ENCODE assay signal across 18 cellular contexts in genomic region chr22:39417641-39418040, GRCh38. TPM values are rescaled to one million over a fixed set of nuclear protein-coding genes. Genes with fewer than 3 reads are reported as not detected.
A peak's percentile ranks its signal among the peaks of the same experiment; 100 is the strongest.
DNase-seq lines count a peak whose midpoint lies in the region; ATAC-seq, FAIRE-seq and TF ChIP-seq lines count a peak whose summit lies in the region.
"Had no signal": no experiment of that assay in that cellular context is flagged by ENCODE, and none has a peak within 500 bp of the region (broad histone marks: within the 10 kb centered on the region; RNA-seq: fewer than 3 reads in every experiment).

No MANE protein-coding gene starts in this region.

- FAIRE-seq in kidney (lab: Jason Lieb, UNC): no peak
- FAIRE-seq: A204.1, G401.6, GM12891, GM19239 had no signal

- H3K9ac ChIP-seq in BLaER1 treated with 17β-estradiol and CSF1 and Interleukin-3, amounts not matched to agents 10 nM and 100 nM: peak overlapping the region in 2 of 11 experiments; percentile 33 to 51; a peak in 3 of 22 replicates
- H3K9ac ChIP-seq in MM.1S (ENCODE audit: low read length) (no peak overlapping the region), kidney (ENCODE audit: low read length in 2 of 2) (no peak overlapping the region)
- H3K9ac ChIP-seq: GM23248 had no signal

- H2AFZ ChIP-seq in MM.1S (ENCODE audit: low read length): no peak overlapping the region
- H2AFZ ChIP-seq: GM23248 had no signal

- H3K79me2 ChIP-seq in MM.1S (ENCODE audit: low read length): peaks cover 33% of the 10 kb centered on the region

- DNase-seq in MM.1S (no peak), kidney (peak; percentile 46), ACHN (no peak)
- DNase-seq: AML-193; CD8-positive, alpha-beta T cell; DMS 273 treated with DMSO at 0.1 percent for 48 hours; DMS53; DND-41; GM23248 had no signal

- H4K20me1 ChIP-seq in BLaER1 treated with 17β-estradiol and CSF1 and Interleukin-3, amounts not matched to agents 10 nM and 100 nM: peaks cover 0 to 11% (median 0%) of the 10 kb centered on the region in 11 experiments; a peak in 2 of 22 replicates
- H4K20me1 ChIP-seq in MM.1S (ENCODE audit: insufficient read depth, low read length): no peaks in the 10 kb centered on the region

- in situ Hi-C loops in ACHN (cut with HindIII; ENCODE audit: low pct_ligation_motif_present, low pct_unique_long_range_greater_than_20kb, low sequenced_read_pairs): no loop called here

- no peaks in the 10 kb centered on the region for H3K27me3 Mint-ChIP-seq in activated T-helper 17 cell treated with anti-CD3 and anti-CD28 coated beads, Interleukin-2, amount 50 U/mL, for 72 hours

- no peak overlapping the region for H3K4me3 ChIP-seq in BLaER1 treated with 17β-estradiol and CSF1 and Interleukin-3, amounts not matched to agents 10 nM and 100 nM
- H3K4me3 ChIP-seq in MM.1S (ENCODE audit: low read length): no peak overlapping the region
- H3K4me3 ChIP-seq in kidney (ENCODE audit: low read length in 2 of 2): no peak overlapping the region
- no peak overlapping the region for H3K4me3 ChIP-seq in gastroesophageal sphincter
- H3K4me3 ChIP-seq: GM23248, HAP-1 had no signal

- no peak overlapping the region for H3K27ac Mint-ChIP-seq in activated T-helper 17 cell treated with anti-CD3 and anti-CD28 coated beads, Interleukin-2, amount 50 U/mL, for 72 hours
- H3K27ac Mint-ChIP-seq: CD8-positive, alpha-beta T cell had no signal

- intact Hi-C loops in kidney (cut with DNase I): no loop called here

- no peak for ATAC-seq in activated T-helper 17 cell treated with anti-CD3 and anti-CD28 coated beads, Interleukin-2, amount 50 U/mL, for 72 hours (replicated peaks)
- no peak for ATAC-seq in gastroesophageal sphincter
- ATAC-seq: CD8-positive, alpha-beta T cell had no signal

- peaks cover 65 to 79% (median 72%) of the 10 kb centered on the region in 11 experiments for H3K36me3 ChIP-seq in BLaER1 treated with 17β-estradiol and CSF1 and Interleukin-3, amounts not matched to agents 10 nM and 100 nM
- peaks cover 12% of the 10 kb centered on the region; the same call in 1 of the 2 replicates for H3K36me3 ChIP-seq in MM.1S (replicated peaks; ENCODE audit: insufficient read depth, low read length)
- H3K36me3 ChIP-seq in kidney (ENCODE audit: control insufficient read depth in 1 of 2, insufficient read depth in 2 of 2, low read length in 2 of 2): peaks cover 43 to 48% of the 10 kb centered on the region in 2 donors
- H3K36me3 ChIP-seq in gastroesophageal sphincter: peaks cover 0 to 80% of the 10 kb centered on the region in 2 donors

- TF ChIP-seq CTCF in MM.1S (IDR thresholded peaks at IDR 0.05; ENCODE audit: low read length) (no peak), kidney (IDR thresholded peaks at IDR 0.05; ENCODE audit: borderline replicate concordance, extremely low read depth, insufficient read depth) (no peak), gastroesophageal sphincter (IDR thresholded peaks at IDR 0.05) (no peak)

- no peaks in the 10 kb centered on the region for H3K9me3 ChIP-seq in BLaER1 treated with 17β-estradiol and CSF1 and Interleukin-3, amounts not matched to agents 10 nM and 100 nM (replicated peaks in 1 of 11)
- H3K9me3 ChIP-seq in MM.1S (replicated peaks; ENCODE audit: insufficient read depth, low read length) (no peaks in the 10 kb centered on the region), kidney (ENCODE audit: control insufficient read depth in 1 of 2, low read length in 2 of 2) (no peaks in the 10 kb centered on the region), gastroesophageal sphincter (no peaks in the 10 kb centered on the region)
- H3K9me3 ChIP-seq: HAP-1 had no signal

- no peak for TF ChIP-seq EP300 in gastroesophageal sphincter (IDR thresholded peaks at IDR 0.05)

- H3K27ac ChIP-seq in BLaER1 treated with 17β-estradiol and CSF1 and Interleukin-3, amounts not matched to agents 10 nM and 100 nM: peak overlapping the region in 8 of 11 experiments; percentile 21 to 99 (median 66); a peak in 14 of 22 replicates
- peak overlapping the region; percentile 32; the same call in 1 of the 2 replicates for H3K27ac ChIP-seq in MM.1S (ENCODE audit: low read length)
- H3K27ac ChIP-seq in kidney (ENCODE audit: low read depth in 2 of 2, low read length in 2 of 2): no peak overlapping the region
- no peak overlapping the region for H3K27ac ChIP-seq in gastroesophageal sphincter
- H3K27ac ChIP-seq: GM23248, HL-60 had no signal

- no peaks in the 10 kb centered on the region for H3K9me2 ChIP-seq in MM.1S (replicated peaks; ENCODE audit: insufficient read depth, low read length)

- no peak overlapping the region for H3K4me3 Mint-ChIP-seq in activated T-helper 17 cell treated with anti-CD3 and anti-CD28 coated beads, Interleukin-2, amount 50 U/mL, for 72 hours
- H3K4me3 Mint-ChIP-seq: CD8-positive, alpha-beta T cell had no signal

- H3F3A ChIP-seq in MM.1S (ENCODE audit: insufficient read depth, low read length): no peaks in the 10 kb centered on the region

- H3K9me3 Mint-ChIP-seq in activated T-helper 17 cell treated with anti-CD3 and anti-CD28 coated beads, Interleukin-2, amount 50 U/mL, for 72 hours: no peaks in the 10 kb centered on the region
- H3K9me3 Mint-ChIP-seq: CD8-positive, alpha-beta T cell had no signal

- no peaks in the 10 kb centered on the region for H3K27me3 ChIP-seq in BLaER1 treated with 17β-estradiol and CSF1 and Interleukin-3, amounts not matched to agents 10 nM and 100 nM
- H3K27me3 ChIP-seq in MM.1S (replicated peaks; ENCODE audit: insufficient read depth, low read length): no peaks in the 10 kb centered on the region
- no peaks in the 10 kb centered on the region for H3K27me3 ChIP-seq in gastroesophageal sphincter

- no peak for TF ChIP-seq POLR2A in gastroesophageal sphincter (IDR thresholded peaks at IDR 0.05)

- WGBS in gastroesophageal sphincter (ENCODE audit: low coverage in 1 of 2), 2 donors: 83 to 100% methylated on average over 1 to 12 of the region's 12 CpGs

- H3K4me2 ChIP-seq in BLaER1 treated with 17β-estradiol and CSF1 and Interleukin-3, amounts not matched to agents 10 nM and 100 nM: peak overlapping the region in 8 of 11 experiments; percentile 38 to 79 (median 68); a peak in 12 of 22 replicates
- peak overlapping the region; percentile 3; the same call in 1 of the 2 replicates for H3K4me2 ChIP-seq in MM.1S (ENCODE audit: low read depth, low read length)

- no peaks in the 10 kb centered on the region for H3K4me1 Mint-ChIP-seq in activated T-helper 17 cell treated with anti-CD3 and anti-CD28 coated beads, Interleukin-2, amount 50 U/mL, for 72 hours

- peaks cover 54% of the 10 kb centered on the region for H3K36me3 Mint-ChIP-seq in activated T-helper 17 cell treated with anti-CD3 and anti-CD28 coated beads, Interleukin-2, amount 50 U/mL, for 72 hours (ENCODE audit: low read depth)

- H3K4me1 ChIP-seq in BLaER1 treated with 17β-estradiol and CSF1 and Interleukin-3, amounts not matched to agents 10 nM and 100 nM: peaks cover 55 to 84% (median 75%) of the 10 kb centered on the region in 10 experiments
- H3K4me1 ChIP-seq in MM.1S (ENCODE audit: low read length) (peaks cover 13% of the 10 kb centered on the region), kidney (ENCODE audit: control insufficient read depth in 1 of 2, insufficient read depth in 1 of 2, low read depth in 1 of 2, low read length in 2 of 2) (no peaks in the 10 kb centered on the region), gastroesophageal sphincter (no peaks in the 10 kb centered on the region)
- H3K4me1 ChIP-seq: HAP-1 had no signal

RNA-seq across cellular contexts. Expression of gene TAB1, which starts 18.1 kb away (rescaled TPM):
- 30.9 TPM for total RNA-seq in kidney
- 14.4 TPM for polyA plus RNA-seq in kidney (ENCODE audit: insufficient read depth, low read depth, low replicate concordance)
- total RNA-seq in activated T-helper 17 cell treated with anti-CD3 and anti-CD28 coated beads, Interleukin-2, amount 50 U/mL, for 72 hours: 10 to 100 TPM; 15.2 to 20.9 TPM
- total RNA-seq in gastroesophageal sphincter: 10 to 100 TPM; 20.6 to 29.0 (median 23.8) TPM

RNA-seq across cellular contexts. Expression of gene MGAT3, which starts 39.2 kb away (rescaled TPM):
- total RNA-seq in kidney (5.4 TPM), gastroesophageal sphincter (1 to 10 TPM; 2.6 to 3.9 (median 2.9) TPM)
- 2.7 TPM for polyA plus RNA-seq in kidney (ENCODE audit: insufficient read depth, low read depth, low replicate concordance)
- total RNA-seq in activated T-helper 17 cell treated with anti-CD3 and anti-CD28 coated beads, Interleukin-2, amount 50 U/mL, for 72 hours: 1 to 10 TPM; 1.5 to 1.6 TPM
- total RNA-seq: GM23248 had no signal
- polyA plus RNA-seq: GM23248 had no signal

Comparison
In these comparisons a context has a peak if more than half of its experiments do, and no peak if none do; other contexts are left out.
1. H3K27ac ChIP-seq: peak in BLaER1 treated with 17β-estradiol and CSF1 and Interleukin-3, amounts not matched to agents 10 nM and 100 nM (8 of 11) and MM.1S (single experiment); none in kidney (0 of 2) and gastroesophageal sphincter (0 of 4).